Comparison of ENCODE assay signal across 16 cellular contexts in genomic region chr5:53997736-53998627, GRCh38.
"Had no signal": no experiment of that assay in that cellular context is flagged by ENCODE, and none has a peak within 500 bp of the region (broad histone marks: within the 10 kb centered on the region; RNA-seq: fewer than 3 reads in every experiment).

No MANE protein-coding gene starts in this region.

- H3K36me3 Mint-ChIP-seq: activated naive CD4-positive, alpha-beta T cell treated with anti-CD3 and anti-CD28 coated beads, Interleukin-2, amount 10 ng/mL, durations not matched to agents 7 days and 5 days had no signal

- H3K4me1 ChIP-seq: upper lobe of left lung had no signal

- H3K4me3 Mint-ChIP-seq: activated CD4-positive, alpha-beta memory T cell treated with anti-CD3 and anti-CD28 coated beads, Interleukin-2, amount 10 ng/mL, durations not matched to agents 7 days and 5 days; activated CD4-positive, alpha-beta T cell treated with anti-CD3 and anti-CD28 coated beads, Interleukin-2, amount 10 ng/mL, durations not matched to agents 24 days and 14 days; activated naive CD4-positive, alpha-beta T cell treated with anti-CD3 and anti-CD28 coated beads, Interleukin-2, amount 10 ng/mL, durations not matched to agents 7 days and 5 days; activated T-cell treated with anti-CD3 and anti-CD28 coated beads, Interleukin-2, amount 50 U/mL, for 72 hours; nephron had no signal

- ATAC-seq: activated CD4-positive, CD25-positive, alpha-beta regulatory T cell treated with anti-CD3 and anti-CD28 coated beads, Interleukin-2, amount 50 U/mL, for 24 hours; activated T-cell treated with anti-CD3 and anti-CD28 coated beads, Interleukin-2, amount 50 U/mL, for 72 hours; heart right ventricle had no signal

- H3K27me3 Mint-ChIP-seq: activated CD4-positive, alpha-beta memory T cell treated with anti-CD3 and anti-CD28 coated beads, Interleukin-2, amount 10 ng/mL, durations not matched to agents 7 days and 5 days; activated CD4-positive, alpha-beta T cell treated with anti-CD3 and anti-CD28 coated beads, Interleukin-2, amount 10 ng/mL, durations not matched to agents 24 days and 14 days; activated naive CD4-positive, alpha-beta T cell treated with anti-CD3 and anti-CD28 coated beads, Interleukin-2, amount 10 ng/mL, durations not matched to agents 7 days and 5 days had no signal

- H3K9me3 Mint-ChIP-seq: activated CD4-positive, alpha-beta memory T cell treated with anti-CD3 and anti-CD28 coated beads, Interleukin-2, amount 10 ng/mL, durations not matched to agents 7 days and 5 days; activated CD4-positive, alpha-beta T cell treated with anti-CD3 and anti-CD28 coated beads, Interleukin-2, amount 10 ng/mL, durations not matched to agents 24 days and 14 days; activated naive CD4-positive, alpha-beta T cell treated with anti-CD3 and anti-CD28 coated beads, Interleukin-2, amount 10 ng/mL, durations not matched to agents 7 days and 5 days; nephron had no signal

- H3K9me3 ChIP-seq: heart right ventricle, upper lobe of left lung had no signal

- H3K27ac ChIP-seq: coronary artery, epithelial cell of prostate, heart right ventricle, upper lobe of left lung had no signal

- DNase-seq: activated CD4-positive, alpha-beta memory T cell treated with anti-CD3 and anti-CD28 coated beads, Interleukin-2, amount 10 ng/mL, durations not matched to agents 7 days and 5 days; activated effector memory CD4-positive, alpha-beta T cell treated with Interleukin-2 at 50 U/mL for 16 hours; activated naive CD4-positive, alpha-beta T cell treated with anti-CD3 and anti-CD28 coated beads, Interleukin-2, amount 10 ng/mL, durations not matched to agents 7 days and 5 days; activated T-cell treated with anti-CD3 and anti-CD28 coated beads, Interleukin-2, amount 50 U/mL, for 72 hours; amygdala; cerebellar nuclear complex; heart right ventricle; posterior cingulate gyrus; stimulated activated CD4-positive, alpha-beta T cell treated with anti-CD3 and anti-CD28 coated beads, Interleukin-4, amount 100 ng/mL, for 24 hours; stimulated activated naive CD4-positive, alpha-beta T cell treated with Interleukin-2 at 50 U/mL for 16 hours; upper lobe of left lung had no signal

- H3K27ac Mint-ChIP-seq: activated CD4-positive, alpha-beta memory T cell treated with anti-CD3 and anti-CD28 coated beads, Interleukin-2, amount 10 ng/mL, durations not matched to agents 7 days and 5 days; activated CD4-positive, alpha-beta T cell treated with anti-CD3 and anti-CD28 coated beads, Interleukin-2, amount 10 ng/mL, durations not matched to agents 24 days and 14 days; activated naive CD4-positive, alpha-beta T cell treated with anti-CD3 and anti-CD28 coated beads, Interleukin-2, amount 10 ng/mL, durations not matched to agents 7 days and 5 days had no signal

- H3K4me1 Mint-ChIP-seq: activated naive CD4-positive, alpha-beta T cell treated with anti-CD3 and anti-CD28 coated beads, Interleukin-2, amount 10 ng/mL, durations not matched to agents 7 days and 5 days had no signal

- H3K4me3 ChIP-seq: coronary artery, heart right ventricle, upper lobe of left lung had no signal

- H3K27me3 ChIP-seq: heart right ventricle, upper lobe of left lung had no signal

- H3K36me3 ChIP-seq: heart right ventricle, upper lobe of left lung had no signal
